In the genomic region with DNA sequence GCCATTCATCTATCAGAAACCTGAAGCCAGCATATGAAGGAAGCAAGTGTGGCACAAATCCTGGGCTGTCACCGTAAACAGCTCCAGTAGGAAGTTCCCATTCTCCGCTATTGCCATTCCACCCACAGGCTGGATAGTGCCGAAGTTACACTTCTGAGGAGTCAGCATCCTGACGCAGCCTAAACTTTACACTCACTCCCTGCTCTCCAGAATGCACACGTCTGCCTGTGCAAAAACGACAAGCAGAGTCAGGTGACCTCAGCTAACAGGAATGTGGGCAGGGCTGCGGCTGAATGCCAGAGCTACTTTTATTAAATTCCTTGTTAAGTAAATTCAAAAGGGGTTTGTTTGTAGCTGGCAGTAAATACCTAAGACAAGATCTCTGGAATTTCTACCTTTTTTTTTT, we compare ENCODE assay signal across 8 cellular contexts. TPM values are rescaled to one million over a fixed set of nuclear protein-coding genes. Genes with fewer than 3 reads are reported as not detected.
DNase-seq lines count a peak whose midpoint lies in the region; ATAC-seq, FAIRE-seq and TF ChIP-seq lines count a peak whose summit lies in the region.

No MANE protein-coding gene starts in this region.

- no peaks in the 10 kb centered on the region for H3K4me1 ChIP-seq in pancreas

- H3K4me1 Mint-ChIP-seq in CD14-positive monocyte, result no peaks in the 10 kb centered on the region

- H3K36me3 Mint-ChIP-seq in CD14-positive monocyte, result peaks cover 61 to 74% of the 10 kb centered on the region in 2 donors

- intact Hi-C loops in pancreas (cut with DNase I), result no loop called here
- intact Hi-C loops in CD14-positive monocyte (cut with micrococcal nuclease), result no loop called here

- H3K27ac ChIP-seq in pancreas, result peak overlapping the region; percentile 24 to 58 (median 47)

- DNase-seq in EH (ENCODE audit: low read depth), result peak; percentile 96
- peak; percentile 75 for DNase-seq in RKO (ENCODE audit: low spot score)
- DNase-seq in fibroblast of pulmonary artery (ENCODE audit: low read depth), result peak; percentile 94
- DNase-seq in pancreas, result peak in 4 of 6 donors; percentile 52 to 76 (median 61)
- no peak for DNase-seq in CD14-positive monocyte (ENCODE audit: low spot score)
- DNase-seq in NCI-H748 (lab: John Stamatoyannopoulos, UW; ENCODE audit: unreplicated experiment), result no peak
- no peak for DNase-seq in mesenteric fat pad (ENCODE audit: low spot score)

- peaks cover 0 to 7% (median 0%) of the 10 kb centered on the region in 7 donors for H3K9me3 Mint-ChIP-seq in CD14-positive monocyte

- TF ChIP-seq CTCF in fibroblast of pulmonary artery (IDR thresholded peaks at IDR 0.05; ENCODE audit: low read length, missing control alignments), result no peak
- no peak for TF ChIP-seq CTCF in pancreas (IDR thresholded peaks at IDR 0.05)
- no peak for TF ChIP-seq CTCF in CD14-positive monocyte (IDR thresholded peaks at IDR 0.05)

- WGBS in pancreas, 2 donors, result 52 to 60% methylated on average over 7 of the region's 7 CpGs

- H3K4me3 ChIP-seq in fibroblast of pulmonary artery (replicated peaks; ENCODE audit: low read depth, low read length) (no peak overlapping the region), pancreas (no peak overlapping the region)

- no peak for FAIRE-seq in pancreas (lab: Jason Lieb, UNC)

- no peaks in the 10 kb centered on the region for H3K9me3 ChIP-seq in pancreas

- ATAC-seq in pancreas, result peak; percentile 85 to 89 (median 88)
- ATAC-seq in HG02571 (IDR thresholded peaks at IDR 0.05; ENCODE audit: unreplicated experiment), result no peak

- no peak overlapping the region for H3K4me3 Mint-ChIP-seq in CD14-positive monocyte

- no peak overlapping the region for H3K27ac Mint-ChIP-seq in CD14-positive monocyte

- peaks cover 0 to 22% (median 15%) of the 10 kb centered on the region in 3 donors for H3K36me3 ChIP-seq in pancreas

- no peaks in the 10 kb centered on the region for H3K27me3 ChIP-seq in pancreas

- H3K27me3 Mint-ChIP-seq in CD14-positive monocyte (ENCODE audit: low read depth in 3 of 3), result no peaks in the 10 kb centered on the region

RNA-seq across cellular contexts. Expression of a gene that starts 33.7 kb away (rescaled TPM):
- total RNA-seq in pancreas, result 10 to 100 TPM; 11.0 to 18.3 (median 12.6) TPM
- 10 to 100 TPM; 12.6 to 13.2 TPM for polyA plus RNA-seq in pancreas
- 1 to 10 TPM; 5.8 to 9.1 TPM for polyA plus RNA-seq in CD14-positive monocyte
- total RNA-seq in mesenteric fat pad, result 17.7 TPM

RNA-seq across cellular contexts. Expression of a gene that starts 46.1 kb away (rescaled TPM):
- total RNA-seq in pancreas, result 1 to 10 TPM in 5 of 6 donors, under 1 TPM in 1; 0.51 to 3.1 (median 1.6) TPM
- polyA plus RNA-seq in pancreas, result 1 to 10 TPM in 1 of 2 donors, under 1 TPM in 1; 0.72 to 2.5 TPM
- 1 to 10 TPM in 1 of 2 donors, under 1 TPM in 1; 0.56 to 1.7 TPM for polyA plus RNA-seq in CD14-positive monocyte
- total RNA-seq in mesenteric fat pad, result 0.87 TPM

Comparison
In these comparisons a context has a peak if more than half of its experiments do, and no peak if none do; other contexts are left out.
1. DNase-seq: peak in EH (single experiment), RKO (single experiment), fibroblast of pulmonary artery (single experiment) and pancreas (4 of 6); none in CD14-positive monocyte (single experiment), NCI-H748 (single experiment) and mesenteric fat pad (single experiment).